ENCODE assay signal across 8 cellular contexts in genomic region chr11:65383778-65384177, GRCh38. TPM values are rescaled to one million over a fixed set of nuclear protein-coding genes. Genes with fewer than 3 reads are reported as not detected.
DNase-seq lines count a peak whose midpoint lies in the region; ATAC-seq and TF ChIP-seq lines count a peak whose summit lies in the region.

No MANE protein-coding gene starts in this region.

- intact Hi-C loops in Caco-2 (cut with micrococcal nuclease; ENCODE audit: unreplicated experiment): no loop called here
- intact Hi-C loops in esophagus muscularis mucosa (cut with DNase I): loop anchor here (5.0 kb wide), 2 partner anchors 34 to 129 kb away; no protein-coding TSS in a partner anchor
- intact Hi-C loops in left colon (cut with DNase I, micrococcal nuclease): loop anchor here in 1 of 2 donors (5.0 kb wide), 1 partner anchor 34 kb away; no protein-coding TSS in a partner anchor

- no peaks in the 10 kb centered on the region for H3K9me3 Mint-ChIP-seq in Caco-2 (ENCODE audit: unreplicated experiment)

- no peak overlapping the region for H2AFZ ChIP-seq in Karpas-422 (ENCODE audit: low read length)

- DNase-seq in Caco-2: no peak
- DNase-seq in RWPE2 (ENCODE audit: low spot score): no peak
- DNase-seq in esophagus muscularis mucosa (ENCODE audit: extremely low spot score): no peak
- DNase-seq in Karpas-422: no peak
- no peak for DNase-seq in left colon
- no peak for DNase-seq in SIG-M5 (lab: John Stamatoyannopoulos, UW)
- no peak for DNase-seq in cerebellar cortex (ENCODE audit: low spot score)

- H3K27ac ChIP-seq in RWPE2 (ENCODE audit: poor library complexity, severe bottlenecking) (peak overlapping the region; percentile 97), esophagus muscularis mucosa (replicated peaks in 1 of 4) (peak overlapping the region; percentile 95 to 98 (median 96)), rectal smooth muscle tissue (ENCODE audit: low read depth, low read length) (peak overlapping the region; percentile 99), Karpas-422 (ENCODE audit: low read length) (no peak overlapping the region)

- H3K27me3 Mint-ChIP-seq in Caco-2 (ENCODE audit: insufficient read depth, unreplicated experiment): no peaks in the 10 kb centered on the region

- BruUV-seq in Caco-2 (replicated peaks; lab: Mats Ljungman, UMichigan): no TSS peak

- peaks cover 20% of the 10 kb centered on the region for H3K79me2 ChIP-seq in Karpas-422 (ENCODE audit: low read length)

- H3K9ac ChIP-seq in rectal smooth muscle tissue (ENCODE audit: low read length) (no peak overlapping the region), Karpas-422 (ENCODE audit: low read length) (no peak overlapping the region)

- H3K4me2 ChIP-seq in Karpas-422 (ENCODE audit: low read depth, low read length, poor library complexity, severe bottlenecking): no peak overlapping the region

- TF ChIP-seq EP300 in esophagus muscularis mucosa (IDR thresholded peaks at IDR 0.05): no peak

- ATAC-seq in RWPE2 (ENCODE audit: low read depth): no peak
- no peak for ATAC-seq in left colon

- H3K4me3 ChIP-seq in Caco-2 (ENCODE audit: low read depth, low read length) (no peak overlapping the region), RWPE2 (ENCODE audit: severe bottlenecking) (no peak overlapping the region), esophagus muscularis mucosa (no peak overlapping the region), rectal smooth muscle tissue (ENCODE audit: low read length) (no peak overlapping the region), Karpas-422 (ENCODE audit: low read length) (no peak overlapping the region)

- POLR2A ChIA-PET in Caco-2 (lab: Charles Lee): interaction anchor here (2.1 kb wide), 1 partner anchor 13 kb away, joined by 4 read pairs; no protein-coding TSS in a partner anchor

- peak overlapping the region; percentile 27 for H3K4me3 Mint-ChIP-seq in Caco-2 (ENCODE audit: unreplicated experiment)

- H3K36me3 Mint-ChIP-seq in Caco-2 (ENCODE audit: insufficient read depth, unreplicated experiment): peaks cover 19% of the 10 kb centered on the region

- no peaks in the 10 kb centered on the region for H4K20me1 ChIP-seq in Karpas-422 (ENCODE audit: insufficient read depth, low read depth, low read length)

- H3K4me1 ChIP-seq in Caco-2: peaks cover 50% of the 10 kb centered on the region
- H3K4me1 ChIP-seq in RWPE2 (ENCODE audit: insufficient read depth, poor library complexity, severe bottlenecking): peaks cover 19% of the 10 kb centered on the region
- peaks cover 72 to 78% (median 74%) of the 10 kb centered on the region in 4 donors for H3K4me1 ChIP-seq in esophagus muscularis mucosa
- H3K4me1 ChIP-seq in rectal smooth muscle tissue (ENCODE audit: control insufficient read depth, insufficient read depth, low read length): peaks cover 23% of the 10 kb centered on the region
- peaks cover 51% of the 10 kb centered on the region for H3K4me1 ChIP-seq in Karpas-422 (ENCODE audit: low read length)

- TF ChIP-seq POLR2A in esophagus muscularis mucosa (IDR thresholded peaks at IDR 0.05; ENCODE audit: low read depth): no peak

- CTCF ChIA-PET in Caco-2 (lab: Charles Lee): interaction anchor here (0.7 kb wide), 2 partner anchors 212 to 315 kb away, joined by 3 to 5 read pairs; no protein-coding TSS in a partner anchor

- no peak for TF ChIP-seq CTCF in Caco-2 (IDR thresholded peaks at IDR 0.05; ENCODE audit: insufficient read depth in 1 of 2, low read depth in 1 of 2, low read length in 1 of 2, severe bottlenecking in 1 of 2, unreplicated experiment in 1 of 2)
- TF ChIP-seq CTCF in RWPE2 (IDR thresholded peaks at IDR 0.05; ENCODE audit: poor library complexity, severe bottlenecking): no peak
- no peak for TF ChIP-seq CTCF in esophagus muscularis mucosa (IDR thresholded peaks at IDR 0.05)

- peaks cover 25% of the 10 kb centered on the region for H3K4me1 Mint-ChIP-seq in Caco-2 (ENCODE audit: low read depth, unreplicated experiment)

- H3K36me3 ChIP-seq in Caco-2 (ENCODE audit: control insufficient read depth, insufficient read depth, low read length) (no peaks in the 10 kb centered on the region), RWPE2 (ENCODE audit: low read depth) (no peaks in the 10 kb centered on the region), esophagus muscularis mucosa (peaks cover 0 to 6% (median 1%) of the 10 kb centered on the region in 4 donors), rectal smooth muscle tissue (ENCODE audit: control insufficient read depth, insufficient read depth, low read length) (peaks cover under 1% of the 10 kb centered on the region), Karpas-422 (ENCODE audit: insufficient read depth, low read length) (0 out of 2 replicates have a peak, but pooled peaks cover 1% of the 10 kb centered on the region)

- H3K9me2 ChIP-seq in Karpas-422 (replicated peaks; ENCODE audit: insufficient read depth, low read length): no peaks in the 10 kb centered on the region

- no peaks in the 10 kb centered on the region for H3K27me3 ChIP-seq in Caco-2 (replicated peaks; ENCODE audit: control insufficient read depth, insufficient read depth, low read length)
- H3K27me3 ChIP-seq in RWPE2 (ENCODE audit: insufficient read depth, poor library complexity, severe bottlenecking): no peaks in the 10 kb centered on the region
- H3K27me3 ChIP-seq in esophagus muscularis mucosa: no peaks in the 10 kb centered on the region
- no peaks in the 10 kb centered on the region for H3K27me3 ChIP-seq in rectal smooth muscle tissue (ENCODE audit: control insufficient read depth, insufficient read depth, low read length)
- H3K27me3 ChIP-seq in Karpas-422 (ENCODE audit: low read length): no peaks in the 10 kb centered on the region

- peak overlapping the region; percentile 90 for H3K27ac Mint-ChIP-seq in Caco-2 (ENCODE audit: unreplicated experiment)

- 93% methylated on average over 6 of the region's 6 CpGs for WGBS in esophagus muscularis mucosa

- H3K9me3 ChIP-seq in Caco-2 (no peaks in the 10 kb centered on the region), RWPE2 (ENCODE audit: severe bottlenecking) (no peaks in the 10 kb centered on the region), esophagus muscularis mucosa (no peaks in the 10 kb centered on the region), Karpas-422 (ENCODE audit: low read length) (no peaks in the 10 kb centered on the region)

RNA-seq across cellular contexts. Expression of gene SLC25A45, which starts 1.3 kb away (rescaled TPM):
- total RNA-seq in Caco-2 (2022) (8.1 and 8.5 TPM in 2 replicates), esophagus muscularis mucosa (10 to 100 TPM in 1 of 4 donors, 1 to 10 TPM in 3; 4.6 to 11.3 (median 5.9) TPM), left colon (1 to 10 TPM; 5.8 to 8.4 TPM)
- 6.7 and 9.7 TPM in 2 replicates for total RNA-seq in Karpas-422 (2014; rRNA removed; shearing (Covaris generic); ENCODE audit: low replicate concordance)

RNA-seq across cellular contexts. Expression of gene FRMD8, which starts 2.7 kb away (rescaled TPM):
- total RNA-seq in Caco-2 (2022) (35.1 and 38.2 TPM in 2 replicates), esophagus muscularis mucosa (10 to 100 TPM; 30.4 to 37.3 (median 34.7) TPM), left colon (10 to 100 TPM; 38.1 to 42.2 TPM)
- 48.5 and 102 TPM in 2 replicates for total RNA-seq in Karpas-422 (2014; rRNA removed; shearing (Covaris generic); ENCODE audit: low replicate concordance)

RNA-seq across cellular contexts. Expression of gene TIGD3, which starts 29.2 kb away (rescaled TPM):
- total RNA-seq in Caco-2 (2022) (3.0 and 3.2 TPM in 2 replicates), esophagus muscularis mucosa (under 1 TPM in 1 of 4 donors, not detected in 3; 0.19 TPM), left colon (under 1 TPM; 0.20 to 0.61 TPM)
- total RNA-seq in Karpas-422 (2014; rRNA removed; shearing (Covaris generic); ENCODE audit: low replicate concordance): 0.11 and 0.83 TPM in 2 replicates

RNA-seq across cellular contexts. Expression of gene NEAT1, which starts 38.8 kb away (rescaled TPM):
- total RNA-seq in Caco-2 (2022) (235 and 254 TPM in 2 replicates), esophagus muscularis mucosa (100 to 1,000 TPM in 2 of 4 donors, 10 to 100 TPM in 2; 42.8 to 181 (median 96.0) TPM), left colon (1,000 to 10,000 TPM in 1 of 2 donors, 100 to 1,000 TPM in 1; 818 to 1,135 TPM)
- total RNA-seq in Karpas-422 (2014; rRNA removed; shearing (Covaris generic); ENCODE audit: low replicate concordance): 36.5 and 74.7 TPM in 2 replicates

RNA-seq across cellular contexts. Expression of gene DPF2, which starts 50.1 kb away (rescaled TPM):
- total RNA-seq in Caco-2 (2022): 64.2 and 65.3 TPM in 2 replicates
- total RNA-seq in esophagus muscularis mucosa: 10 to 100 TPM; 40.3 to 60.6 (median 52.9) TPM
- 34.0 and 44.5 TPM in 2 replicates for total RNA-seq in Karpas-422 (2014; rRNA removed; shearing (Covaris generic); ENCODE audit: low replicate concordance)
- 10 to 100 TPM; 25.9 to 33.1 TPM for total RNA-seq in left colon
